14 cellular contexts compared by ENCODE assay signal in genomic region chr20:4449977-4450715, GRCh38.
A peak's percentile ranks its signal among the peaks of the same experiment; 100 is the strongest.
DNase-seq lines count a peak whose midpoint lies in the region; ATAC-seq and TF ChIP-seq lines count a peak whose summit lies in the region.
"Had no signal": no experiment of that assay in that cellular context is flagged by ENCODE, and none has a peak within 500 bp of the region (broad histone marks: within the 10 kb centered on the region; RNA-seq: fewer than 3 reads in every experiment).

No MANE protein-coding gene starts in this region.

- TF ChIP-seq CTCF in neural crest cell (conservative IDR thresholded peaks at IDR 0.05), result peak; percentile 48
- no peak for TF ChIP-seq CTCF in GM13976 (IDR thresholded peaks at IDR 0.05; ENCODE audit: borderline replicate concordance, control extremely low read depth, extremely low read depth, insufficient read depth, missing control alignments)
- TF ChIP-seq CTCF in GM20000 (IDR thresholded peaks at IDR 0.05; ENCODE audit: extremely low read depth, missing control alignments), result no peak

- no peak overlapping the region for H3K4me3 Mint-ChIP-seq in neural crest cell
- H3K4me3 Mint-ChIP-seq: activated naive CD8-positive, alpha-beta T cell; stimulated activated memory B cell treated with anti-CD40 and anti-IgM and Interleukin-4, amounts not matched to agents 10 μg/mL and 1 μg/mL and 100 μg/mL, for 72 hours; T-helper 1 cell treated with Interleukin-12 subunit alpha and Interleukin-12 subunit beta and Interleukin-4 antibody, amounts not matched to agents 30 μg/mL and 1 μg/mL, for 36 hours had no signal

- ATAC-seq in HG03097 (IDR thresholded peaks at IDR 0.05; ENCODE audit: low FRiP score, unreplicated experiment), result no peak
- ATAC-seq: stimulated activated memory B cell treated with anti-CD40 and anti-IgM and Interleukin-4, amounts not matched to agents 10 μg/mL and 1 μg/mL and 100 μg/mL, for 72 hours had no signal

- no peak overlapping the region for H3K27ac Mint-ChIP-seq in neural crest cell (ENCODE audit: unreplicated experiment)
- H3K27ac Mint-ChIP-seq: activated naive CD8-positive, alpha-beta T cell; stimulated activated memory B cell treated with anti-CD40 and anti-IgM and Interleukin-4, amounts not matched to agents 10 μg/mL and 1 μg/mL and 100 μg/mL, for 72 hours; T-helper 1 cell treated with Interleukin-12 subunit alpha and Interleukin-12 subunit beta and Interleukin-4 antibody, amounts not matched to agents 30 μg/mL and 1 μg/mL, for 36 hours had no signal

- in situ Hi-C loops in GM13976 (cut with MboI; ENCODE audit: low sequenced_read_pairs, unreplicated experiment), result no loop called here

- H3K4me1 Mint-ChIP-seq in neural crest cell, result no peaks in the 10 kb centered on the region
- H3K4me1 Mint-ChIP-seq: stimulated activated memory B cell treated with anti-CD40 and anti-IgM and Interleukin-4, amounts not matched to agents 10 μg/mL and 1 μg/mL and 100 μg/mL, for 72 hours had no signal

- no peaks in the 10 kb centered on the region for H3K36me3 Mint-ChIP-seq in neural crest cell (ENCODE audit: low read depth)
- H3K36me3 Mint-ChIP-seq: activated naive CD8-positive, alpha-beta T cell; stimulated activated memory B cell treated with anti-CD40 and anti-IgM and Interleukin-4, amounts not matched to agents 10 μg/mL and 1 μg/mL and 100 μg/mL, for 72 hours had no signal

- H3K9me3 Mint-ChIP-seq in neural crest cell, result no peaks in the 10 kb centered on the region
- H3K9me3 Mint-ChIP-seq: stimulated activated memory B cell treated with anti-CD40 and anti-IgM and Interleukin-4, amounts not matched to agents 10 μg/mL and 1 μg/mL and 100 μg/mL, for 72 hours; T-helper 1 cell treated with Interleukin-12 subunit alpha and Interleukin-12 subunit beta and Interleukin-4 antibody, amounts not matched to agents 30 μg/mL and 1 μg/mL, for 36 hours had no signal

- no peaks in the 10 kb centered on the region for H3K27me3 Mint-ChIP-seq in neural crest cell (ENCODE audit: low read depth)

- peak; percentile 12 for DNase-seq in ELF-1 (ENCODE audit: low read depth, low spot score)
- DNase-seq in NCI-H82 treated with DMSO at 0.1 percent for 48 hours (lab: John Stamatoyannopoulos, UW; ENCODE audit: unreplicated experiment), result peak; percentile 47
- DNase-seq in dermis blood vessel endothelial cell, result peak; percentile 6
- no peak for DNase-seq in neural crest cell (ENCODE audit: low read depth, low spot score)
- no peak for DNase-seq in GM13976 (ENCODE audit: low spot score)
- no peak for DNase-seq in GM20000 (ENCODE audit: low spot score)
- DNase-seq in NCI-H1417 (lab: John Stamatoyannopoulos, UW), result no peak
- DNase-seq: Calu3, hippocampal formation, NCI-H1436 treated with DMSO at 0.1 percent for 48 hours had no signal

Comparison
In these comparisons a context has a peak if more than half of its experiments do, and no peak if none do; other contexts are left out.
1. DNase-seq: peak in ELF-1 (single experiment), NCI-H82 treated with DMSO at 0.1 percent for 48 hours (single experiment) and dermis blood vessel endothelial cell (single experiment); none in neural crest cell (single experiment), GM13976 (single experiment), GM20000 (single experiment) and NCI-H1417 (0 of 3).